18 cellular contexts compared by ENCODE assay signal in genomic region chr1:1081311-1082238, GRCh38. TPM values are rescaled to one million over a fixed set of nuclear protein-coding genes. Genes with fewer than 3 reads are reported as not detected.
DNase-seq lines count a peak whose midpoint lies in the region; ATAC-seq, FAIRE-seq and TF ChIP-seq lines count a peak whose summit lies in the region.
"Had no signal": no experiment of that assay in that cellular context is flagged by ENCODE, and none has a peak within 500 bp of the region (broad histone marks: within the 10 kb centered on the region; RNA-seq: fewer than 3 reads in every experiment).

No MANE protein-coding gene starts in this region.

- H3K36me3 Mint-ChIP-seq in osteocyte (ENCODE audit: unreplicated experiment): peaks cover 3% of the 10 kb centered on the region
- H3K36me3 Mint-ChIP-seq: naive thymus-derived CD4-positive, alpha-beta T cell had no signal

- FAIRE-seq in HepG2 (lab: Jason Lieb, UNC): no peak
- FAIRE-seq: urothelium cell line had no signal

- H4K20me1 ChIP-seq in HepG2 (ENCODE audit: insufficient read depth, low read length): no peaks in the 10 kb centered on the region

- TF ChIP-seq POLR2A in right lobe of liver (IDR thresholded peaks at IDR 0.05) (no peak), HepG2 (IDR thresholded peaks at IDR 0.05; ENCODE audit: insufficient read depth in 1 of 2, low read depth in 2 of 2, low read length in 2 of 2) (no peak)

- H3K4me2 ChIP-seq in HepG2 (ENCODE audit: low read depth, low read length): no peak overlapping the region

- TF ChIP-seq CTCF in right lobe of liver (IDR thresholded peaks at IDR 0.05) (no peak), HepG2 (CRISPR knock-in tag; IDR thresholded peaks at IDR 0.05) (no peak), osteocyte (IDR thresholded peaks at IDR 0.05) (no peak)

- peaks cover 9% of the 10 kb centered on the region for H3K4me1 Mint-ChIP-seq in osteocyte (ENCODE audit: unreplicated experiment)
- H3K4me1 Mint-ChIP-seq: activated T-helper 17 cell treated with anti-CD3 and anti-CD28 coated beads, Interleukin-2, amount 50 U/mL, for 72 hours had no signal

- H3K27ac ChIP-seq in right lobe of liver (no peak overlapping the region), HepG2 (ENCODE audit: extremely low read length, insufficient read depth, low read length) (no peak overlapping the region), aorta (ENCODE audit: low read depth in 1 of 2, low read length in 2 of 2) (no peak overlapping the region)

- H3K36me3 ChIP-seq in right lobe of liver: no peaks in the 10 kb centered on the region
- no peaks in the 10 kb centered on the region for H3K36me3 ChIP-seq in HepG2 (replicated peaks in 1 of 2; ENCODE audit: control insufficient read depth in 1 of 2, insufficient read depth in 2 of 2, low read length in 2 of 2)
- no peaks in the 10 kb centered on the region for H3K36me3 ChIP-seq in aorta (ENCODE audit: control insufficient read depth in 1 of 2, insufficient read depth in 2 of 2, low read length in 1 of 2)

- in situ Hi-C loops in HepG2 (cut with HindIII; ENCODE audit: extremely low pct_ligation_motif_present, low pct_unique_long_range_greater_than_20kb): no loop called here

- H3K4me3 ChIP-seq in right lobe of liver (no peak overlapping the region), HepG2 (replicated peaks in 1 of 3; ENCODE audit: insufficient read depth in 1 of 3, low read depth in 2 of 3, low read length in 3 of 3) (no peak overlapping the region), aorta (ENCODE audit: low read length in 2 of 2) (no peak overlapping the region)

- TF ChIP-seq EP300 in HepG2 (IDR thresholded peaks at IDR 0.05; ENCODE audit: low read depth in 2 of 2, low read length in 2 of 2) (no peak), HepG2 (CRISPR knock-in tag; IDR thresholded peaks at IDR 0.05; ENCODE audit: borderline replicate concordance) (no peak)

- no peak overlapping the region for H3K9ac ChIP-seq in HepG2 (ENCODE audit: insufficient read depth, low read depth, low read length)

- DNase-seq in right lobe of liver (peak; percentile 23 to 46 (median 45)), HepG2 (ENCODE audit: low spot score) (no peak), osteocyte (ENCODE audit: extremely low spot score, unreplicated experiment) (peak; percentile 83), aorta (peak; percentile 45 to 76), COLO668 (lab: John Stamatoyannopoulos, UW; ENCODE audit: unreplicated experiment) (no peak), NCI-H2196 (lab: John Stamatoyannopoulos, UW; ENCODE audit: unreplicated experiment) (no peak)
- peak; percentile 0 for DNase-seq in effector CD4-positive, alpha-beta T cell
- DNase-seq: dermis blood vessel endothelial cell; hypothalamus; MM.1S; NCI-H2029 treated with DMSO at 0.1 percent for 48 hours; stimulated activated CD4-positive, alpha-beta T cell treated with anti-CD3 and anti-CD28 coated beads, Interleukin-4, amount 100 ng/mL, for 24 hours had no signal

- TF ChIP-seq RAD21 in HepG2 (CRISPR knock-in tag; IDR thresholded peaks at IDR 0.05): no peak

- 80% methylated on average over 2 of the region's 52 CpGs for WGBS in right lobe of liver (ENCODE audit: insufficient coverage, low coverage, low lambda C conversion rate, missing lambda C conversion rate)
- WGBS in HepG2 (ENCODE audit: low lambda C conversion rate): 88% methylated on average over 19 of the region's 52 CpGs
- 90 to 92% methylated on average over 51 to 52 of the region's 52 CpGs for WGBS in aorta, 2 donors

- no peak overlapping the region for H3K27ac Mint-ChIP-seq in osteocyte (ENCODE audit: unreplicated experiment)
- H3K27ac Mint-ChIP-seq: activated T-helper 17 cell treated with anti-CD3 and anti-CD28 coated beads, Interleukin-2, amount 50 U/mL, for 72 hours; naive thymus-derived CD4-positive, alpha-beta T cell; T-helper 1 cell treated with Interleukin-12 subunit alpha and Interleukin-12 subunit beta and Interleukin-4 antibody, amounts not matched to agents 30 μg/mL and 1 μg/mL, for 36 hours had no signal

- H3K27me3 Mint-ChIP-seq in osteocyte (ENCODE audit: unreplicated experiment): no peaks in the 10 kb centered on the region
- H3K27me3 Mint-ChIP-seq: activated T-helper 17 cell treated with anti-CD3 and anti-CD28 coated beads, Interleukin-2, amount 50 U/mL, for 72 hours; naive thymus-derived CD4-positive, alpha-beta T cell had no signal

- no peaks in the 10 kb centered on the region for H3K27me3 ChIP-seq in right lobe of liver
- no peaks in the 10 kb centered on the region for H3K27me3 ChIP-seq in HepG2 (ENCODE audit: control insufficient read depth in 1 of 2, insufficient read depth in 2 of 2, low read length in 2 of 2)
- H3K27me3 ChIP-seq in aorta (ENCODE audit: control insufficient read depth in 1 of 2, insufficient read depth in 2 of 2, low read length in 1 of 2): no peaks in the 10 kb centered on the region

- no peak overlapping the region for H3K4me3 Mint-ChIP-seq in osteocyte (ENCODE audit: unreplicated experiment)
- H3K4me3 Mint-ChIP-seq: activated T-helper 17 cell treated with anti-CD3 and anti-CD28 coated beads, Interleukin-2, amount 50 U/mL, for 72 hours; naive thymus-derived CD4-positive, alpha-beta T cell; T-helper 1 cell treated with Interleukin-12 subunit alpha and Interleukin-12 subunit beta and Interleukin-4 antibody, amounts not matched to agents 30 μg/mL and 1 μg/mL, for 36 hours had no signal

- intact Hi-C loops in right lobe of liver (cut with DNase I): no loop called here
- intact Hi-C loops in HepG2 (cut with micrococcal nuclease; ENCODE audit: unreplicated experiment): no loop called here
- intact Hi-C loops in aorta (cut with DNase I): no loop called here

- ATAC-seq in right lobe of liver (no peak), HepG2 (no peak), aorta (ENCODE audit: low FRiP score) (no peak), GM21737 (IDR thresholded peaks at IDR 0.05; ENCODE audit: unreplicated experiment) (no peak)
- ATAC-seq: activated T-helper 17 cell treated with anti-CD3 and anti-CD28 coated beads, Interleukin-2, amount 50 U/mL, for 72 hours; naive thymus-derived CD4-positive, alpha-beta T cell had no signal

- H2AFZ ChIP-seq in HepG2 (ENCODE audit: low read length): no peak overlapping the region

- no TSS peak for BruUV-seq in HepG2 (replicated peaks; lab: Mats Ljungman, UMichigan)

- H3K9me3 Mint-ChIP-seq in osteocyte (ENCODE audit: unreplicated experiment): no peaks in the 10 kb centered on the region
- H3K9me3 Mint-ChIP-seq: activated T-helper 17 cell treated with anti-CD3 and anti-CD28 coated beads, Interleukin-2, amount 50 U/mL, for 72 hours; naive thymus-derived CD4-positive, alpha-beta T cell; T-helper 1 cell treated with Interleukin-12 subunit alpha and Interleukin-12 subunit beta and Interleukin-4 antibody, amounts not matched to agents 30 μg/mL and 1 μg/mL, for 36 hours had no signal

- H3K79me2 ChIP-seq in HepG2 (ENCODE audit: insufficient read depth, low read length): no peaks in the 10 kb centered on the region

- CTCF ChIA-PET in HepG2 (lab: Yijun Ruan, JAX; ENCODE audit: low intra/inter-chr PET ratio, low total read pairs): no interaction called here

- peaks cover 0 to 11% (median 7%) of the 10 kb centered on the region in 4 donors for H3K4me1 ChIP-seq in right lobe of liver
- H3K4me1 ChIP-seq in HepG2 (ENCODE audit: insufficient read depth, low read length): peaks cover 14% of the 10 kb centered on the region
- no peaks in the 10 kb centered on the region for H3K4me1 ChIP-seq in aorta (ENCODE audit: control insufficient read depth in 1 of 2, insufficient read depth in 2 of 2, low read length in 2 of 2)

- no peaks in the 10 kb centered on the region for H3K9me3 ChIP-seq in right lobe of liver
- H3K9me3 ChIP-seq in HepG2 (ENCODE audit: low read length): no peaks in the 10 kb centered on the region
- H3K9me3 ChIP-seq in aorta (ENCODE audit: control insufficient read depth, low read length): no peaks in the 10 kb centered on the region

- POLR2A ChIA-PET in HepG2 (lab: Yijun Ruan, JAX): interaction anchor here (1.0 kb wide), 1 partner anchor 193 kb away, joined by 3 read pairs; no protein-coding TSS in a partner anchor

RNA-seq across cellular contexts. Expression of gene RNF223, which starts 7.5 kb away (rescaled TPM):
- not detected for total RNA-seq in right lobe of liver
- total RNA-seq in HepG2 (2016; rRNA removed; fragmentation: Illumina TruSeq; extraction: Trizol): not detected in 2 replicates
- total RNA-seq in HepG2 (2016; cell fraction: cytosol; rRNA removed; fragmentation: Illumina TruSeq; extraction: Trizol; ENCODE audit: low read depth): not detected in 2 replicates
- total RNA-seq in HepG2 (2016; cell fraction: insoluble cytoplasmic fraction; rRNA removed; fragmentation: Illumina TruSeq; extraction: Trizol): not detected in 2 replicates
- not detected in 2 replicates for total RNA-seq in HepG2 (2016; cell fraction: membrane; rRNA removed; fragmentation: Illumina TruSeq; extraction: Trizol)
- total RNA-seq in HepG2 (2016; cell fraction: nucleus; rRNA removed; fragmentation: Illumina TruSeq; extraction: Trizol): not detected in 2 replicates
- 0.03 and 0.05 TPM in 2 replicates for polyA plus RNA-seq in HepG2 (2011; rRNA removed)
- polyA plus RNA-seq in HepG2 (2011; cell fraction: cytosol; rRNA removed): 0.04 TPM in 1 of 2 replicates, not detected in the other
- polyA plus RNA-seq in HepG2 (2011; cell fraction: nucleus; rRNA removed): not detected in 2 replicates
- 0.07 and 0.08 TPM in 2 replicates for polyA plus RNA-seq in HepG2 (2012)
- not detected in 2 replicates for polyA plus RNA-seq in HepG2 (2016; cell fraction: cytosol; fragmentation: Illumina TruSeq; extraction: Trizol; ENCODE audit: low read depth)
- not detected in 2 replicates for polyA plus RNA-seq in HepG2 (2016; cell fraction: insoluble cytoplasmic fraction; fragmentation: Illumina TruSeq; extraction: Trizol; ENCODE audit: low read depth)
- not detected in 2 replicates for polyA plus RNA-seq in HepG2 (2016; cell fraction: membrane; fragmentation: Illumina TruSeq; extraction: Trizol; ENCODE audit: low read depth)
- not detected in 2 replicates for polyA plus RNA-seq in HepG2 (2016; cell fraction: nucleus; fragmentation: Illumina TruSeq; extraction: Trizol; ENCODE audit: insufficient read depth, low read depth)
- polyA minus RNA-seq in HepG2 (2011; rRNA and poly(A)+ RNA removed; ENCODE audit: low replicate concordance): 2.1 TPM in 1 of 2 replicates, not detected in the other
- not detected in 2 replicates for polyA minus RNA-seq in HepG2 (2011; cell fraction: cytosol; rRNA and poly(A)+ RNA removed)
- 0.26 TPM in 1 of 2 replicates, not detected in the other for polyA minus RNA-seq in HepG2 (2011; cell fraction: nucleus; rRNA and poly(A)+ RNA removed)
- not detected in 2 replicates for total RNA-seq in osteocyte
- not detected for total RNA-seq in aorta
- polyA plus RNA-seq in aorta: not detected
- total RNA-seq: activated T-helper 17 cell treated with anti-CD3 and anti-CD28 coated beads, Interleukin-2, amount 50 U/mL, for 72 hours; dermis blood vessel endothelial cell had no signal
- polyA plus RNA-seq: liver; naive thymus-derived CD4-positive, alpha-beta T cell had no signal

RNA-seq across cellular contexts. Expression of gene C1orf159, which starts 34.3 kb away (rescaled TPM):
- 1 to 10 TPM; 4.0 to 7.7 (median 6.4) TPM for total RNA-seq in right lobe of liver
- 3.8 and 6.7 TPM in 2 replicates for total RNA-seq in HepG2 (2016; rRNA removed; fragmentation: Illumina TruSeq; extraction: Trizol)
- total RNA-seq in HepG2 (2016; cell fraction: cytosol; rRNA removed; fragmentation: Illumina TruSeq; extraction: Trizol; ENCODE audit: low read depth): 6.3 and 6.8 TPM in 2 replicates
- total RNA-seq in HepG2 (2016; cell fraction: insoluble cytoplasmic fraction; rRNA removed; fragmentation: Illumina TruSeq; extraction: Trizol): 3.6 and 6.6 TPM in 2 replicates
- total RNA-seq in HepG2 (2016; cell fraction: membrane; rRNA removed; fragmentation: Illumina TruSeq; extraction: Trizol): 7.4 and 7.9 TPM in 2 replicates
- total RNA-seq in HepG2 (2016; cell fraction: nucleus; rRNA removed; fragmentation: Illumina TruSeq; extraction: Trizol): 6.3 and 7.7 TPM in 2 replicates
- polyA plus RNA-seq in HepG2 (2011; rRNA removed): 3.8 and 4.2 TPM in 2 replicates
- 1.7 and 4.2 TPM in 2 replicates for polyA plus RNA-seq in HepG2 (2011; cell fraction: cytosol; rRNA removed)
- 22.9 and 35.9 TPM in 2 replicates for polyA plus RNA-seq in HepG2 (2011; cell fraction: nucleus; rRNA removed)
- 2.8 and 3.2 TPM in 2 replicates for polyA plus RNA-seq in HepG2 (2012)
- 4.7 and 6.0 TPM in 2 replicates for polyA plus RNA-seq in HepG2 (2016; cell fraction: cytosol; fragmentation: Illumina TruSeq; extraction: Trizol; ENCODE audit: low read depth)
- polyA plus RNA-seq in HepG2 (2016; cell fraction: insoluble cytoplasmic fraction; fragmentation: Illumina TruSeq; extraction: Trizol; ENCODE audit: low read depth): 3.5 and 4.0 TPM in 2 replicates
- polyA plus RNA-seq in HepG2 (2016; cell fraction: membrane; fragmentation: Illumina TruSeq; extraction: Trizol; ENCODE audit: low read depth): 7.0 and 8.1 TPM in 2 replicates
- polyA plus RNA-seq in HepG2 (2016; cell fraction: nucleus; fragmentation: Illumina TruSeq; extraction: Trizol; ENCODE audit: insufficient read depth, low read depth): 19.9 and 20.1 TPM in 2 replicates
- 2.9 and 5.6 TPM in 2 replicates for polyA minus RNA-seq in HepG2 (2011; rRNA and poly(A)+ RNA removed; ENCODE audit: low replicate concordance)
- 2.1 and 2.2 TPM in 2 replicates for polyA minus RNA-seq in HepG2 (2011; cell fraction: cytosol; rRNA and poly(A)+ RNA removed)
- polyA minus RNA-seq in HepG2 (2011; cell fraction: nucleus; rRNA and poly(A)+ RNA removed): 3.7 and 4.5 TPM in 2 replicates
- total RNA-seq in osteocyte: 16.9 and 17.9 TPM in 2 replicates
- 10 to 100 TPM in 1 of 2 donors, 1 to 10 TPM in 1; 9.3 to 13.6 TPM for total RNA-seq in aorta
- polyA plus RNA-seq in aorta: 10 to 100 TPM in 1 of 2 donors, 1 to 10 TPM in 1; 4.0 to 35.4 TPM

Comparison
In these comparisons a context has a peak if more than half of its experiments do, and no peak if none do; other contexts are left out.
1. DNase-seq: peak in right lobe of liver (3 of 3), effector CD4-positive, alpha-beta T cell (single experiment), osteocyte (single experiment) and aorta (2 of 2); none in HepG2 (single experiment), COLO668 (single experiment) and NCI-H2196 (single experiment).